Comparison of ENCODE assay signal across 11 cellular contexts in the genomic region with DNA sequence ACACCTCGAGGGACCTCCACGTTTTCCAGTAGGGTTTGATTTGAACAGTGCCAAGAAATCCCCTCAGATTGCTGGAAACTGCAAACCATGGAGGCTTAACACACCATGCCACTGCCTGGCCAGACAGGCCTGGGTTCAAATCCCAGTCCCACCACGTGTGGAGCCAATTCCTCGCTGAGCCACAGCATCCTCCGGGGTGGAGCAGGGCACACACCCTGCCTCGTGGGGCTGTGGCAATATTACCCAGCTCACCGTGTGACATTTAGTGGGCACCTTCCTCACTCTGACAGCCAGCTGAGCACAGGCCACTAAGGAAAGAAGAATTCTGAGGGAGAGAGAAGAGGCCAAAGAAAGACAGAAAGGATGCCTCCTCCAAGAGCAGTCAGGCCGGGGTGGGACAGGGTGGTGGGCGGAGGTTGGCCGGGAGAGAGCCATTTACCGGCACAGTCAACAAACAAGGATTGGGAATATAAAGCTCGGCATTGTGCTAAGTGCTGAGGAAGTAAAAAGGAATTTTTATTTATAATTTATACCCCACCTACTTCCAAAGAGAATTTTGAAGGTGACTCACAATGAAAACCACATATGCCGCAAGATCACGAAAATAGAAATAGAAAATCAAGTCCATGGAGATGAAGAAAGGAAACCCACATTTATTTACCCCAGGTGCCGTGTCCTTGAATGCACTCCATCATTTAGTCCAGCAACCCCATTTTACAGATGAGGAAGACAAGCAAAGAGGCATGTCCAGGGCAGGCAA.
DNase-seq lines count a peak whose midpoint lies in the region; ATAC-seq and TF ChIP-seq lines count a peak whose summit lies in the region.
"Had no signal": no experiment of that assay in that cellular context is flagged by ENCODE, and none has a peak within 500 bp of the region (broad histone marks: within the 10 kb centered on the region; RNA-seq: fewer than 3 reads in every experiment).

No MANE protein-coding gene starts in this region.

- no peaks in the 10 kb centered on the region for H3K9me2 ChIP-seq in SK-N-SH

- no peak overlapping the region for H2AFZ ChIP-seq in SK-N-SH (ENCODE audit: low read depth)

- no peaks in the 10 kb centered on the region for H4K20me1 ChIP-seq in SK-N-SH (ENCODE audit: insufficient read depth)

- no peaks in the 10 kb centered on the region for H3K27me3 ChIP-seq in SK-N-SH (ENCODE audit: insufficient read depth)
- H3K27me3 ChIP-seq in sigmoid colon = no peaks in the 10 kb centered on the region

- TF ChIP-seq CTCF in SK-N-SH (IDR thresholded peaks at IDR 0.05) = no peak
- no peak for TF ChIP-seq CTCF in foreskin fibroblast (IDR thresholded peaks at IDR 0.05; ENCODE audit: low read depth, low read length)
- no peak for TF ChIP-seq CTCF in sigmoid colon (IDR thresholded peaks at IDR 0.05)

- POLR2A ChIA-PET in SK-N-SH (lab: Yijun Ruan, JAX) = interaction anchor here (0.6 kb wide), 1 partner anchor 65 kb away, joined by 3 read pairs; no protein-coding TSS in a partner anchor

- peak; percentile 92 for DNase-seq in GM04504 (ENCODE audit: low read depth)
- DNase-seq in SK-N-SH = peak; percentile 30
- peak; percentile 92 to 93 for DNase-seq in foreskin fibroblast
- peak; percentile 47 for DNase-seq in sigmoid colon
- no peak for DNase-seq in HuH-7 (ENCODE audit: low spot score)
- DNase-seq: activated naive CD8-positive, alpha-beta T cell treated with anti-CD3 and anti-CD28 coated beads, Interleukin-2, amount 10 ng/mL, durations not matched to agents 7 days and 5 days had no signal

- ATAC-seq in HG02623 (IDR thresholded peaks at IDR 0.05; ENCODE audit: unreplicated experiment) = no peak
- ATAC-seq in GM18873 (IDR thresholded peaks at IDR 0.05; ENCODE audit: low FRiP score, unreplicated experiment) = no peak
- no peak for ATAC-seq in GM18498 (IDR thresholded peaks at IDR 0.05; ENCODE audit: unreplicated experiment)
- ATAC-seq: natural killer cell treated with Interleukin-12 subunit alpha and Interleukin-12 subunit beta and Interleukin-15 and Interleukin-18, amount 100 ng/mL, for 72 hours had no signal

- TF ChIP-seq POLR2A in sigmoid colon (IDR thresholded peaks at IDR 0.05) = no peak

- peak; percentile 73 to 99; a peak in 3 of 4 replicates for TF ChIP-seq EP300 in SK-N-SH (IDR thresholded peaks at IDR 0.05; ENCODE audit: borderline replicate concordance in 1 of 2, low read depth in 1 of 2, low read length in 1 of 2)
- no peak for TF ChIP-seq EP300 in sigmoid colon (IDR thresholded peaks at IDR 0.05)

- 0 out of 2 replicates have a peak, but pooled peaks cover 3% of the 10 kb centered on the region for H3K79me2 ChIP-seq in SK-N-SH (ENCODE audit: insufficient read depth)

- intact Hi-C loops in sigmoid colon (cut with DNase I) = no loop called here

- peak overlapping the region; percentile 86 for H3K9ac ChIP-seq in SK-N-SH

- CTCF ChIA-PET in SK-N-SH (lab: Yijun Ruan, JAX) = interaction anchor here (0.8 to 3.0 kb wide), 7 partner anchors 9 to 154 kb away, joined by 3 to 23 read pairs (median 3); no protein-coding TSS in a partner anchor

- H3K9me3 ChIP-seq in SK-N-SH (no peaks in the 10 kb centered on the region), sigmoid colon (no peaks in the 10 kb centered on the region)

- peak overlapping the region; percentile 48 to 100 for H3K27ac ChIP-seq in SK-N-SH (ENCODE audit: low read depth in 2 of 2, low read length in 1 of 2)
- H3K27ac ChIP-seq in sigmoid colon = peak overlapping the region in 2 of 4 donors; percentile 49 to 64
- H3K27ac ChIP-seq: WERI-Rb-1 had no signal

- H3K36me3 ChIP-seq in SK-N-SH (replicated peaks in 1 of 2; ENCODE audit: control insufficient read depth in 1 of 2, insufficient read depth in 2 of 2, low read length in 1 of 2) = peaks cover 0 to 4% of the 10 kb centered on the region in 2 experiments
- no peaks in the 10 kb centered on the region for H3K36me3 ChIP-seq in sigmoid colon
- H3K36me3 ChIP-seq: WERI-Rb-1 had no signal

- H3K4me3 ChIP-seq in SK-N-SH (ENCODE audit: low read depth in 2 of 2, low read length in 1 of 2) (no peak overlapping the region), foreskin fibroblast (ENCODE audit: low read depth in 1 of 2, low read length in 2 of 2) (no peak overlapping the region), sigmoid colon (no peak overlapping the region)

- H3K4me1 ChIP-seq in SK-N-SH (ENCODE audit: control insufficient read depth in 1 of 2, insufficient read depth in 2 of 2, low read depth in 1 of 2, low read length in 1 of 2) = peaks cover 14 to 74% of the 10 kb centered on the region in 2 experiments; a peak in 3 of 4 replicates
- peaks cover 0 to 22% (median 0%) of the 10 kb centered on the region in 4 donors for H3K4me1 ChIP-seq in sigmoid colon

- WGBS in SK-N-SH (ENCODE audit: low lambda C conversion rate) = 36% methylated on average over 15 of the region's 15 CpGs
- 50 to 79% methylated on average over 15 of the region's 15 CpGs for WGBS in sigmoid colon, 2 donors

- TF ChIP-seq RAD21 in SK-N-SH (IDR thresholded peaks at IDR 0.05; ENCODE audit: low read length) = no peak

- H3K4me2 ChIP-seq in SK-N-SH = peak overlapping the region; percentile 64

- H3F3A ChIP-seq in SK-N-SH (replicated peaks; ENCODE audit: insufficient read depth) = peaks cover 70% of the 10 kb centered on the region

TF ChIP-seq in SK-N-SH, 30 proteins besides CTCF, POLR2A, EP300 and RAD21 (continues in another document):
- peak; percentile 94 for TF ChIP-seq TEAD4 (IDR thresholded peaks at IDR 0.05; ENCODE audit: borderline replicate concordance, insufficient read depth)
- peak; percentile 95 for TF ChIP-seq JUND (IDR thresholded peaks at IDR 0.05)
- no peak for TF ChIP-seq EZH2phosphoT487 (IDR thresholded peaks at IDR 0.05; ENCODE audit: borderline replicate concordance, low read depth)
- no peak for TF ChIP-seq ELF1 (IDR thresholded peaks at IDR 0.05)
- TF ChIP-seq YY1 (IDR thresholded peaks at IDR 0.05; ENCODE audit: low read depth) = peak; percentile 45; the same call in 1 of the 2 replicates
- TF ChIP-seq MXI1 (IDR thresholded peaks at IDR 0.05; ENCODE audit: low read depth, low read length) = no peak
- peak; percentile 91 for TF ChIP-seq NFIC (IDR thresholded peaks at IDR 0.05; ENCODE audit: borderline replicate concordance)
- TF ChIP-seq CHD2 (IDR thresholded peaks at IDR 0.05; ENCODE audit: low read length, partially characterized antibody) = no peak
- TF ChIP-seq TAF1 (IDR thresholded peaks at IDR 0.05; ENCODE audit: borderline replicate concordance, low read depth, low read length) = 0 out of 2 replicates have a peak, but pooled peaks have one; percentile 68
- peak; percentile 100 for TF ChIP-seq MEF2A (IDR thresholded peaks at IDR 0.05; ENCODE audit: borderline replicate concordance, low read depth)
- peak; percentile 89 for TF ChIP-seq FOSL2 (IDR thresholded peaks at IDR 0.05; ENCODE audit: borderline replicate concordance, low read depth)
- TF ChIP-seq, protein P1, sequence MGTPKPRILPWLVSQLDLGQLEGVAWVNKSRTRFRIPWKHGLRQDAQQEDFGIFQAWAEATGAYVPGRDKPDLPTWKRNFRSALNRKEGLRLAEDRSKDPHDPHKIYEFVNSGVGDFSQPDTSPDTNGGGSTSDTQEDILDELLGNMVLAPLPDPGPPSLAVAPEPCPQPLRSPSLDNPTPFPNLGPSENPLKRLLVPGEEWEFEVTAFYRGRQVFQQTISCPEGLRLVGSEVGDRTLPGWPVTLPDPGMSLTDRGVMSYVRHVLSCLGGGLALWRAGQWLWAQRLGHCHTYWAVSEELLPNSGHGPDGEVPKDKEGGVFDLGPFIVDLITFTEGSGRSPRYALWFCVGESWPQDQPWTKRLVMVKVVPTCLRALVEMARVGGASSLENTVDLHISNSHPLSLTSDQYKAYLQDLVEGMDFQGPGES (IDR thresholded peaks at IDR 0.05; ENCODE audit: low read depth, low read length) = no peak
- TF ChIP-seq FOXM1 (IDR thresholded peaks at IDR 0.05; ENCODE audit: low read depth) = peak; percentile 93
- peak; percentile 95 for TF ChIP-seq TCF12 (IDR thresholded peaks at IDR 0.05)
- TF ChIP-seq, protein P2, sequence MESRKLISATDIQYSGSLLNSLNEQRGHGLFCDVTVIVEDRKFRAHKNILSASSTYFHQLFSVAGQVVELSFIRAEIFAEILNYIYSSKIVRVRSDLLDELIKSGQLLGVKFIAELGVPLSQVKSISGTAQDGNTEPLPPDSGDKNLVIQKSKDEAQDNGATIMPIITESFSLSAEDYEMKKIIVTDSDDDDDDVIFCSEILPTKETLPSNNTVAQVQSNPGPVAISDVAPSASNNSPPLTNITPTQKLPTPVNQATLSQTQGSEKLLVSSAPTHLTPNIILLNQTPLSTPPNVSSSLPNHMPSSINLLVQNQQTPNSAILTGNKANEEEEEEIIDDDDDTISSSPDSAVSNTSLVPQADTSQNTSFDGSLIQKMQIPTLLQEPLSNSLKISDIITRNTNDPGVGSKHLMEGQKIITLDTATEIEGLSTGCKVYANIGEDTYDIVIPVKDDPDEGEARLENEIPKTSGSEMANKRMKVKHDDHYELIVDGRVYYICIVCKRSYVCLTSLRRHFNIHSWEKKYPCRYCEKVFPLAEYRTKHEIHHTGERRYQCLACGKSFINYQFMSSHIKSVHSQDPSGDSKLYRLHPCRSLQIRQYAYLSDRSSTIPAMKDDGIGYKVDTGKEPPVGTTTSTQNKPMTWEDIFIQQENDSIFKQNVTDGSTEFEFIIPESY (IDR thresholded peaks at IDR 0.05; ENCODE audit: borderline replicate concordance, low read depth) = 0 out of 2 replicates have a peak, but pooled peaks have one; percentile 52
- TF ChIP-seq GABPA (IDR thresholded peaks at IDR 0.05; ENCODE audit: low read depth) = no peak
- TF ChIP-seq, protein P3, sequence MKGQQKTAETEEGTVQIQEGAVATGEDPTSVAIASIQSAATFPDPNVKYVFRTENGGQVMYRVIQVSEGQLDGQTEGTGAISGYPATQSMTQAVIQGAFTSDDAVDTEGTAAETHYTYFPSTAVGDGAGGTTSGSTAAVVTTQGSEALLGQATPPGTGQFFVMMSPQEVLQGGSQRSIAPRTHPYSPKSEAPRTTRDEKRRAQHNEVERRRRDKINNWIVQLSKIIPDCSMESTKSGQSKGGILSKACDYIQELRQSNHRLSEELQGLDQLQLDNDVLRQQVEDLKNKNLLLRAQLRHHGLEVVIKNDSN (IDR thresholded peaks at IDR 0.05; ENCODE audit: borderline replicate concordance, low read depth) = no peak
- TF ChIP-seq RCOR1 (IDR thresholded peaks at IDR 0.05; ENCODE audit: low read length) = no peak
- TF ChIP-seq RFX5 (IDR thresholded peaks at IDR 0.05; ENCODE audit: low read length) = no peak
- peak; percentile 99 for TF ChIP-seq RXRA (IDR thresholded peaks at IDR 0.05; ENCODE audit: borderline replicate concordance, low read depth)
- TF ChIP-seq NRF1 (IDR thresholded peaks at IDR 0.05; ENCODE audit: low read depth, low read length) = no peak
- TF ChIP-seq SMC3 (IDR thresholded peaks at IDR 0.05; ENCODE audit: low read depth, low read length) = peak; percentile 6; the same call in 1 of the 2 replicates
- TF ChIP-seq POLR2AphosphoS5 (IDR thresholded peaks at IDR 0.05; ENCODE audit: low read depth, low read length) = peak; percentile 74; the same call in 1 of the 2 replicates
- TF ChIP-seq GATA2 (CRISPR knock-in tag; IDR thresholded peaks at IDR 0.05) = no peak
- TF ChIP-seq FOXJ3 (CRISPR knock-in tag; IDR thresholded peaks at IDR 0.05) = no peak
